In the genomic region with DNA sequence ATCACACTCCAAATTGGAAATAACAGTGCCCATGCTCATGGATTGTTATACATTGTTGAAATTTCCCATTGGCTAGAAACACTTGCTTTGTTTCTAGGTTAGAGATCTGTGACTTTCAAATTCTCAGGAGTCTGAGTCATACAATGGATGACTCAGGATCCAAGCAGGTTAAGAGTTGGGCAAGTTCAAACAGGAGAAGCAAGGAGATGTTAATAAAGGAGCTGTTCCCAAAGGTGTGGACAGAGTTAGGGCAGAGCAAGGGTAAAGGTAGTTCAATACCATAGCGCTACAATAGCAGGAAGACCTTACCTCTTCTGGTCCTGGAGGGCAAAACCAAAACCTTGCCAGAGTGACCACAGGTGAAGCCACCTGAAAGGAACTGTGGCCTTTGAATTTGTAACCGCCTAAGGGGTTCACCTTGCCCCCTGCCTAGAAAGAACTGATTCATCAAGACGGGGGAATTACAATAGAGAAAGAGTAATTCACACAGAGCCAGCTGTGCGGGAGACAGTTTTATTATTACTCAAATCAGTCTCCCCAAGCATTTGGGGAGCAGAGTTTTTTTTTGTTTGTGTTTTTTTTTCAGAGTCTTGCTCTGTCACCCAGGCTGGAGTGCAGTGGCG, we compare ENCODE assay signal across 1 cellular context.
A peak's percentile ranks its signal among the peaks of the same experiment; 100 is the strongest.
TF ChIP-seq lines count a peak whose summit lies in the region.

No MANE protein-coding gene starts in this region.

TF ChIP-seq in Ishikawa, 13 proteins besides CTCF, POLR2A, EP300 and RAD21 (continued from another document):
- TF ChIP-seq, protein P1, sequence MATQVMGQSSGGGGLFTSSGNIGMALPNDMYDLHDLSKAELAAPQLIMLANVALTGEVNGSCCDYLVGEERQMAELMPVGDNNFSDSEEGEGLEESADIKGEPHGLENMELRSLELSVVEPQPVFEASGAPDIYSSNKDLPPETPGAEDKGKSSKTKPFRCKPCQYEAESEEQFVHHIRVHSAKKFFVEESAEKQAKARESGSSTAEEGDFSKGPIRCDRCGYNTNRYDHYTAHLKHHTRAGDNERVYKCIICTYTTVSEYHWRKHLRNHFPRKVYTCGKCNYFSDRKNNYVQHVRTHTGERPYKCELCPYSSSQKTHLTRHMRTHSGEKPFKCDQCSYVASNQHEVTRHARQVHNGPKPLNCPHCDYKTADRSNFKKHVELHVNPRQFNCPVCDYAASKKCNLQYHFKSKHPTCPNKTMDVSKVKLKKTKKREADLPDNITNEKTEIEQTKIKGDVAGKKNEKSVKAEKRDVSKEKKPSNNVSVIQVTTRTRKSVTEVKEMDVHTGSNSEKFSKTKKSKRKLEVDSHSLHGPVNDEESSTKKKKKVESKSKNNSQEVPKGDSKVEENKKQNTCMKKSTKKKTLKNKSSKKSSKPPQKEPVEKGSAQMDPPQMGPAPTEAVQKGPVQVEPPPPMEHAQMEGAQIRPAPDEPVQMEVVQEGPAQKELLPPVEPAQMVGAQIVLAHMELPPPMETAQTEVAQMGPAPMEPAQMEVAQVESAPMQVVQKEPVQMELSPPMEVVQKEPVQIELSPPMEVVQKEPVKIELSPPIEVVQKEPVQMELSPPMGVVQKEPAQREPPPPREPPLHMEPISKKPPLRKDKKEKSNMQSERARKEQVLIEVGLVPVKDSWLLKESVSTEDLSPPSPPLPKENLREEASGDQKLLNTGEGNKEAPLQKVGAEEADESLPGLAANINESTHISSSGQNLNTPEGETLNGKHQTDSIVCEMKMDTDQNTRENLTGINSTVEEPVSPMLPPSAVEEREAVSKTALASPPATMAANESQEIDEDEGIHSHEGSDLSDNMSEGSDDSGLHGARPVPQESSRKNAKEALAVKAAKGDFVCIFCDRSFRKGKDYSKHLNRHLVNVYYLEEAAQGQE (IDR thresholded peaks at IDR 0.05; ENCODE audit: low read depth) = no peak; the same call in 1 of the 2 replicates
- TF ChIP-seq FOXM1 (IDR thresholded peaks at IDR 0.05; ENCODE audit: borderline replicate concordance, low read depth) (peak; percentile 89), CEBPB (IDR thresholded peaks at IDR 0.05) (peak; percentile 91), YY1 (IDR thresholded peaks at IDR 0.05; ENCODE audit: low read depth) (0 out of 2 replicates have a peak, but pooled peaks have one; percentile 22), CREB1 (IDR thresholded peaks at IDR 0.05; ENCODE audit: low read depth) (no peak; the same call in 1 of the 2 replicates), ZBTB7A (IDR thresholded peaks at IDR 0.05; ENCODE audit: low read depth) (no peak)
- TF ChIP-seq, protein P2, sequence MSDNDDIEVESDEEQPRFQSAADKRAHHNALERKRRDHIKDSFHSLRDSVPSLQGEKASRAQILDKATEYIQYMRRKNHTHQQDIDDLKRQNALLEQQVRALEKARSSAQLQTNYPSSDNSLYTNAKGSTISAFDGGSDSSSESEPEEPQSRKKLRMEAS (IDR thresholded peaks at IDR 0.05) = peak; percentile 56
